ENCODE assay signal across 8 cellular contexts in the genomic region with DNA sequence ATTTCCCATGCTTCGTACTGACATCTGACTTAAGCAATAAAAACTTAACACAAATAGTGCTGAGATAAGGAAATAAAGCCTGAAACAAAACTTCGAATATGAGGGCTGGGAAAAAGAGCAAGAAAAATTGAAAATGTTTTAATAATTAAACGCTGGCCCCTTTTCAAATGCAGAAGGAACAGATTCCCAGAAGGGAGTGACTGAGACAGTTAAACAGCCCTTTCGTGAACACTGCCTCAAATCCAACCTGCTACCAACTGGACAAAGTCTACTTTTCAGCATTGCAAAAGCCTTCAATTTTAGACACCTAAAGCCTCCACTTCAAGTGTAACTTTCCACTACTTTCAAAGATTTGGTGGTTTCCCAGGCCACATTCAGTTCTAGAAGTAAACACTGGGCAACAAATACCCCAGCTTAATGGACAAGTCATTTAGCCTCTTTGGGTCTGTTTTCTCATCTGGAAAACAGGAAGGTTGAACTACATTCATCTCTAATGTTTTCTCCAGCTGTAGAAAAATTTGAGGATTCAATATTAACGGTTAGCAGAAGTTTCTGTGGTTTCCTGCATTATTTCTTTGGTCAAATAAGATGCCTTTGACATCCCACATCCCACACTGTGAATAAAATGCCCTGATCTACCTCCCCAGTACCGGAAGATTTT. TPM values are rescaled to one million over a fixed set of nuclear protein-coding genes. Genes with fewer than 3 reads are reported as not detected.
DNase-seq lines count a peak whose midpoint lies in the region; ATAC-seq, FAIRE-seq and TF ChIP-seq lines count a peak whose summit lies in the region.

No MANE protein-coding gene starts in this region.

- peak overlapping the region; percentile 86 for H3K27ac Mint-ChIP-seq in activated B cell treated with CpG ODN at 0.5 μM for 24 hours

- intact Hi-C loops in heart left ventricle (cut with DNase I) (loop anchor here in 1 of 10 donors (5.0 kb wide), 1 partner anchor 504 kb away; no protein-coding TSS in a partner anchor), cardiac septum (cut with DNase I) (no loop called here), activated B cell treated with CpG ODN at 0.5 μM for 24 hours (cut with micrococcal nuclease) (loop anchor here (1.0 kb wide), 2 partner anchors 12 to 38 kb away; a partner anchor contains a TSS)

- 39 to 47% (median 44%) methylated on average over 6 of the region's 6 CpGs for WGBS in heart left ventricle, 4 donors

- no peak for FAIRE-seq in urothelium cell line (lab: Jason Lieb, UNC)

- TF ChIP-seq POLR2A in heart left ventricle (IDR thresholded peaks at IDR 0.05) = no peak

- H3K27ac ChIP-seq in heart left ventricle = peak overlapping the region in 8 of 12 donors; percentile 33 to 96 (median 53)

- H3K4me3 ChIP-seq in heart left ventricle = peak overlapping the region in 3 of 12 donors; percentile 11 to 35 (median 12)

- TF ChIP-seq CTCF in heart left ventricle (IDR thresholded peaks at IDR 0.05) (no peak), activated B cell treated with CpG ODN at 0.5 μM for 24 hours (IDR thresholded peaks at IDR 0.05) (no peak)

- H3K4me1 ChIP-seq in heart left ventricle = peaks cover 0 to 46% (median 20%) of the 10 kb centered on the region in 12 donors

- ATAC-seq in heart left ventricle (peak in 1 of 4 donors; percentile 24), activated B cell treated with CpG ODN at 0.5 μM for 24 hours (ENCODE audit: low read depth) (peak; percentile 29), left lobe of liver (peak; percentile 82), GM21717 (IDR thresholded peaks at IDR 0.05; ENCODE audit: unreplicated experiment) (no peak), GM21381 (IDR thresholded peaks at IDR 0.05; ENCODE audit: unreplicated experiment) (no peak)

- peak overlapping the region; percentile 54 for H3K4me3 Mint-ChIP-seq in activated B cell treated with CpG ODN at 0.5 μM for 24 hours

- no peaks in the 10 kb centered on the region for H3K36me3 ChIP-seq in heart left ventricle

- no peaks in the 10 kb centered on the region for H3K27me3 Mint-ChIP-seq in activated B cell treated with CpG ODN at 0.5 μM for 24 hours

- H3K27me3 ChIP-seq in heart left ventricle = no peaks in the 10 kb centered on the region

- CTCF ChIA-PET in activated B cell treated with CpG ODN at 0.5 μM for 24 hours (lab: Charles Lee) = interaction anchor here (0.9 kb wide), 1 partner anchor 92 kb away, joined by 3 read pairs; no protein-coding TSS in a partner anchor

- peaks cover 55% of the 10 kb centered on the region for H3K4me1 Mint-ChIP-seq in activated B cell treated with CpG ODN at 0.5 μM for 24 hours

- H3K9me3 Mint-ChIP-seq in activated B cell treated with CpG ODN at 0.5 μM for 24 hours = no peaks in the 10 kb centered on the region

- no peak for DNase-seq in heart left ventricle
- DNase-seq in cardiac septum (ENCODE audit: low spot score) = no peak
- no peak for DNase-seq in activated B cell treated with CpG ODN at 0.5 μM for 24 hours
- no peak for DNase-seq in left lobe of liver (ENCODE audit: low spot score)
- DNase-seq in NCI-H1694 (lab: John Stamatoyannopoulos, UW) = no peak
- DNase-seq in urothelium cell line (ENCODE audit: low spot score) = no peak

- peaks cover 3% of the 10 kb centered on the region for H3K36me3 Mint-ChIP-seq in activated B cell treated with CpG ODN at 0.5 μM for 24 hours (ENCODE audit: low read depth)

- POLR2A ChIA-PET in activated B cell treated with CpG ODN at 0.5 μM for 24 hours (lab: Charles Lee) = interaction anchor here (2.4 kb wide), 1 partner anchor 12 kb away, joined by 18 read pairs; a partner anchor contains a TSS

- H3K9me3 ChIP-seq in heart left ventricle = no peaks in the 10 kb centered on the region

RNA-seq across cellular contexts. Expression of a gene that starts 11.8 kb away (rescaled TPM):
- total RNA-seq in heart left ventricle (10 to 100 TPM; 10.1 to 21.6 (median 13.5) TPM), cardiac septum (15.5 TPM), activated B cell treated with CpG ODN at 0.5 μM for 24 hours (31.5 and 34.1 TPM in 2 replicates), left lobe of liver (36.5 TPM)
- 1 to 10 TPM; 2.6 to 7.1 TPM for polyA plus RNA-seq in heart left ventricle

Comparison
In these comparisons a context has a peak if more than half of its experiments do, and no peak if none do; other contexts are left out.
1. ATAC-seq: peak in activated B cell treated with CpG ODN at 0.5 μM for 24 hours (single experiment) and left lobe of liver (single experiment); none in GM21717 (single experiment) and GM21381 (single experiment).